2 cellular contexts compared by ENCODE assay signal in genomic region chr3:36362973-36363372, GRCh38.
TF ChIP-seq lines count a peak whose summit lies in the region.

No MANE protein-coding gene starts in this region.

TF ChIP-seq in HCT116, 20 proteins besides CTCF, POLR2A, EP300 and RAD21 (continued from another document):
- TF ChIP-seq REST (IDR thresholded peaks at IDR 0.05; ENCODE audit: low read depth) (no peak), ZNF274 (IDR thresholded peaks at IDR 0.05; ENCODE audit: low read depth, low read length) (no peak), EZH2phosphoT487 (IDR thresholded peaks at IDR 0.05; ENCODE audit: borderline replicate concordance) (no peak), ZBTB33 (IDR thresholded peaks at IDR 0.05; ENCODE audit: extremely low read depth, insufficient replicate concordance, low read length) (no peak), SP1 (IDR thresholded peaks at IDR 0.05; ENCODE audit: low read depth) (no peak), JUND (IDR thresholded peaks at IDR 0.05) (peak; percentile 24; the same call in 1 of the 2 replicates), TCF7L2 (IDR thresholded peaks at IDR 0.05; ENCODE audit: borderline replicate concordance, extremely low read depth, insufficient read depth, insufficient read length) (peak; percentile 94), CEBPB (IDR thresholded peaks at IDR 0.05; ENCODE audit: low read depth) (no peak), ZFX (IDR thresholded peaks at IDR 0.05) (no peak), YY1 (IDR thresholded peaks at IDR 0.05; ENCODE audit: extremely low read depth, insufficient replicate concordance, low read depth, low read length) (no peak), CBX3 (IDR thresholded peaks at IDR 0.05; ENCODE audit: low read depth) (no peak), POLR2AphosphoS5 (IDR thresholded peaks at IDR 0.05; ENCODE audit: low read depth, low read length) (no peak), EZH2 (IDR thresholded peaks at IDR 0.05) (no peak), SRF (IDR thresholded peaks at IDR 0.05; ENCODE audit: low read depth) (no peak), SIN3A (IDR thresholded peaks at IDR 0.05; ENCODE audit: low read depth) (no peak), ELF1 (IDR thresholded peaks at IDR 0.05; ENCODE audit: borderline replicate concordance, low read depth) (no peak)
- TF ChIP-seq, protein P1, sequence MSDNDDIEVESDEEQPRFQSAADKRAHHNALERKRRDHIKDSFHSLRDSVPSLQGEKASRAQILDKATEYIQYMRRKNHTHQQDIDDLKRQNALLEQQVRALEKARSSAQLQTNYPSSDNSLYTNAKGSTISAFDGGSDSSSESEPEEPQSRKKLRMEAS (IDR thresholded peaks at IDR 0.05): no peak

TF ChIP-seq in SK-N-SH, 30 proteins besides CTCF, POLR2A, EP300 and RAD21 (continued from another document):
- TF ChIP-seq, protein P2, sequence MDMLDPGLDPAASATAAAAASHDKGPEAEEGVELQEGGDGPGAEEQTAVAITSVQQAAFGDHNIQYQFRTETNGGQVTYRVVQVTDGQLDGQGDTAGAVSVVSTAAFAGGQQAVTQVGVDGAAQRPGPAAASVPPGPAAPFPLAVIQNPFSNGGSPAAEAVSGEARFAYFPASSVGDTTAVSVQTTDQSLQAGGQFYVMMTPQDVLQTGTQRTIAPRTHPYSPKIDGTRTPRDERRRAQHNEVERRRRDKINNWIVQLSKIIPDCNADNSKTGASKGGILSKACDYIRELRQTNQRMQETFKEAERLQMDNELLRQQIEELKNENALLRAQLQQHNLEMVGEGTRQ (IDR thresholded peaks at IDR 0.05; ENCODE audit: borderline replicate concordance, low read depth, low read length): no peak
- TF ChIP-seq NFIC (IDR thresholded peaks at IDR 0.05; ENCODE audit: borderline replicate concordance) (peak; percentile 48; the same call in 1 of the 2 replicates), TEAD4 (IDR thresholded peaks at IDR 0.05; ENCODE audit: borderline replicate concordance, insufficient read depth) (peak; percentile 29; the same call in 1 of the 2 replicates)
